ENCODE assay signal across 29 cellular contexts in genomic region chr20:24609757-24610156, GRCh38.
DNase-seq lines count a peak whose midpoint lies in the region; ATAC-seq and TF ChIP-seq lines count a peak whose summit lies in the region.
"Had no signal": no experiment of that assay in that cellular context is flagged by ENCODE, and none has a peak within 500 bp of the region (broad histone marks: within the 10 kb centered on the region; RNA-seq: fewer than 3 reads in every experiment).

No MANE protein-coding gene starts in this region.

- H3K27me3 ChIP-seq in GM23248 (replicated peaks; ENCODE audit: insufficient read depth), result no peaks in the 10 kb centered on the region
- no peaks in the 10 kb centered on the region for H3K27me3 ChIP-seq in SJCRH30
- no peaks in the 10 kb centered on the region for H3K27me3 ChIP-seq in adrenal gland
- H3K27me3 ChIP-seq: sigmoid colon, upper lobe of left lung had no signal

- H3K4me1 Mint-ChIP-seq in activated CD8-positive, alpha-beta T cell treated with anti-CD3 and anti-CD28 coated beads, Interleukin-2, amount 10 ng/mL, durations not matched to agents 7 days and 5 days (ENCODE audit: low read depth), result no peaks in the 10 kb centered on the region
- H3K4me1 Mint-ChIP-seq: activated CD4-positive, alpha-beta T cell treated with anti-CD3 and anti-CD28 coated beads, Interleukin-2, amount 10 ng/mL, durations not matched to agents 24 days and 14 days; activated naive CD8-positive, alpha-beta T cell treated with anti-CD3 and anti-CD28 coated beads for 36 hours; naive thymus-derived CD8-positive, alpha-beta T cell had no signal

- no peaks in the 10 kb centered on the region for H3K9me3 ChIP-seq in GM23248 (ENCODE audit: low read depth)
- no peaks in the 10 kb centered on the region for H3K9me3 ChIP-seq in SJCRH30 (replicated peaks)
- H3K9me3 ChIP-seq in adrenal gland (replicated peaks in 1 of 3), result no peaks in the 10 kb centered on the region
- H3K9me3 ChIP-seq: esophagus squamous epithelium, heart right ventricle, sigmoid colon, upper lobe of left lung had no signal

- no peaks in the 10 kb centered on the region for H3K9me3 Mint-ChIP-seq in activated CD8-positive, alpha-beta T cell treated with anti-CD3 and anti-CD28 coated beads, Interleukin-2, amount 10 ng/mL, durations not matched to agents 7 days and 5 days (ENCODE audit: insufficient read depth)
- H3K9me3 Mint-ChIP-seq: activated CD4-positive, alpha-beta T cell treated with anti-CD3 and anti-CD28 coated beads, Interleukin-2, amount 10 ng/mL, durations not matched to agents 24 days and 14 days; activated naive CD8-positive, alpha-beta T cell treated with anti-CD3 and anti-CD28 coated beads for 36 hours; activated T-cell treated with anti-CD3 and anti-CD28 coated beads, Interleukin-2, amount 50 U/mL, for 4 hours; CD4-positive, alpha-beta T cell; naive thymus-derived CD8-positive, alpha-beta T cell had no signal

- CTCF ChIA-PET in activated CD8-positive, alpha-beta T cell treated with anti-CD3 and anti-CD28 coated beads, Interleukin-2, amount 10 ng/mL, durations not matched to agents 7 days and 5 days (lab: Charles Lee), result interaction anchor here (0.8 kb wide), 1 partner anchor 672 kb away, joined by 3 read pairs; no protein-coding TSS in a partner anchor

- no peaks in the 10 kb centered on the region for H3K9me2 ChIP-seq in GM23248 (ENCODE audit: insufficient read depth)

- intact Hi-C loops in adrenal gland (cut with DNase I), result loop anchor here in 1 of 2 donors (10.0 kb wide), 1 partner anchor 55 kb away; no protein-coding TSS in a partner anchor

- no peaks in the 10 kb centered on the region for H4K20me1 ChIP-seq in GM23248 (ENCODE audit: insufficient read depth)

- no peaks in the 10 kb centered on the region for H3K36me3 Mint-ChIP-seq in activated CD8-positive, alpha-beta T cell treated with anti-CD3 and anti-CD28 coated beads, Interleukin-2, amount 10 ng/mL, durations not matched to agents 7 days and 5 days (ENCODE audit: low read depth)
- H3K36me3 Mint-ChIP-seq: activated naive CD8-positive, alpha-beta T cell treated with anti-CD3 and anti-CD28 coated beads for 36 hours; naive thymus-derived CD8-positive, alpha-beta T cell had no signal

- no peak for ATAC-seq in activated CD8-positive, alpha-beta T cell treated with anti-CD3 and anti-CD28 coated beads, Interleukin-2, amount 10 ng/mL, durations not matched to agents 7 days and 5 days
- ATAC-seq: activated T-cell treated with anti-CD3 and anti-CD28 coated beads, Interleukin-2, amount 50 U/mL, for 4 hours; heart right ventricle; left ventricle myocardium superior; naive thymus-derived CD8-positive, alpha-beta T cell had no signal

- 0 out of 2 replicates have a peak, but pooled peaks cover 10% of the 10 kb centered on the region for H3F3A ChIP-seq in GM23248 (ENCODE audit: insufficient read depth)

- DNase-seq in GM23248 (peak; percentile 8), SJCRH30 (no peak), epithelial cell of prostate (ENCODE audit: low read depth, low spot score) (no peak), NCI-H2081 (lab: John Stamatoyannopoulos, UW) (no peak), adrenal gland (no peak)
- no peak for DNase-seq in activated CD8-positive, alpha-beta T cell treated with anti-CD3 and anti-CD28 coated beads, Interleukin-2, amount 10 ng/mL, durations not matched to agents 7 days and 5 days
- DNase-seq: activated CD4-positive, alpha-beta T cell treated with anti-CD3 and anti-CD28 coated beads, Interleukin-2, amount 10 ng/mL, durations not matched to agents 24 days and 14 days; activated gamma-delta T cell; activated naive CD8-positive, alpha-beta T cell treated with anti-CD3 and anti-CD28 coated beads for 36 hours; activated T-cell treated with anti-CD3 and anti-CD28 coated beads, Interleukin-2, amount 50 U/mL, for 4 hours; caudate nucleus; CD4-positive, alpha-beta T cell; cortex of kidney; DMS79 treated with DMSO at 0.1 percent for 48 hours; esophagus squamous epithelium; foreskin melanocyte; heart right ventricle; left ventricle myocardium superior; naive thymus-derived CD8-positive, alpha-beta T cell; NCI-H1417; NCI-H2081 treated with DMSO at 0.1 percent for 48 hours; NCI-H226; NCI-H526 treated with DMSO at 0.1 percent for 48 hours; SHP77 treated with DMSO at 0.1 percent for 48 hours; sigmoid colon; stimulated activated CD4-positive, alpha-beta T cell treated with anti-CD3 and anti-CD28 coated beads, Interleukin-4, amount 100 ng/mL, for 1 hour; T-helper 9 cell; upper lobe of left lung had no signal

- 33 to 38% methylated on average over 2 of the region's 2 CpGs for WGBS in GM23248 (ENCODE audit: low coverage in 1 of 2, low lambda C conversion rate in 2 of 2, missing lambda C conversion rate in 2 of 2), 2 experiments
- WGBS in adrenal gland, 4 donors, result 26 to 64% (median 45%) methylated on average over 2 of the region's 2 CpGs

- TF ChIP-seq CTCF in adrenal gland (IDR thresholded peaks at IDR 0.05), result no peak

- H3K27me3 Mint-ChIP-seq in activated CD8-positive, alpha-beta T cell treated with anti-CD3 and anti-CD28 coated beads, Interleukin-2, amount 10 ng/mL, durations not matched to agents 7 days and 5 days (ENCODE audit: low read depth), result no peaks in the 10 kb centered on the region
- H3K27me3 Mint-ChIP-seq: activated CD4-positive, alpha-beta T cell treated with anti-CD3 and anti-CD28 coated beads, Interleukin-2, amount 10 ng/mL, durations not matched to agents 24 days and 14 days had no signal

- H3K4me1 ChIP-seq in GM23248 (ENCODE audit: insufficient read depth), result peaks cover 9% of the 10 kb centered on the region
- peaks cover 66% of the 10 kb centered on the region for H3K4me1 ChIP-seq in SJCRH30
- no peaks in the 10 kb centered on the region for H3K4me1 ChIP-seq in adrenal gland (replicated peaks in 1 of 2)
- H3K4me1 ChIP-seq: esophagus squamous epithelium, sigmoid colon, upper lobe of left lung had no signal

- no peaks in the 10 kb centered on the region for H3K79me2 ChIP-seq in GM23248 (ENCODE audit: insufficient read depth)

- in situ Hi-C loops in GM23248 (cut with MboI), result no loop called here

- no peaks in the 10 kb centered on the region for H3K36me3 ChIP-seq in GM23248 (ENCODE audit: low read depth)
- no peaks in the 10 kb centered on the region for H3K36me3 ChIP-seq in SJCRH30
- no peaks in the 10 kb centered on the region for H3K36me3 ChIP-seq in adrenal gland (replicated peaks in 1 of 2)
- H3K36me3 ChIP-seq: esophagus squamous epithelium, heart right ventricle, sigmoid colon, upper lobe of left lung had no signal

- H3K9ac ChIP-seq in GM23248, result no peak overlapping the region

- no peak overlapping the region for H3K4me3 Mint-ChIP-seq in activated CD8-positive, alpha-beta T cell treated with anti-CD3 and anti-CD28 coated beads, Interleukin-2, amount 10 ng/mL, durations not matched to agents 7 days and 5 days
- H3K4me3 Mint-ChIP-seq: activated CD4-positive, alpha-beta T cell treated with anti-CD3 and anti-CD28 coated beads, Interleukin-2, amount 10 ng/mL, durations not matched to agents 24 days and 14 days; activated naive CD8-positive, alpha-beta T cell treated with anti-CD3 and anti-CD28 coated beads for 36 hours; activated T-cell treated with anti-CD3 and anti-CD28 coated beads, Interleukin-2, amount 50 U/mL, for 4 hours; CD4-positive, alpha-beta T cell; naive thymus-derived CD8-positive, alpha-beta T cell had no signal

- TF ChIP-seq POLR2A in adrenal gland (IDR thresholded peaks at IDR 0.05), result no peak

- H3K4me2 ChIP-seq in GM23248 (ENCODE audit: unreplicated experiment), result no peak overlapping the region

- H3K27ac ChIP-seq in GM23248 (no peak overlapping the region), SJCRH30 (peak overlapping the region; percentile 68), epithelial cell of prostate (peak overlapping the region; percentile 37), temporal lobe (ENCODE audit: low read depth, low read length) (peak overlapping the region; percentile 11), adrenal gland (no peak overlapping the region)
- H3K27ac ChIP-seq: esophagus squamous epithelium, heart right ventricle, sigmoid colon, upper lobe of left lung had no signal

- POLR2A ChIA-PET in activated CD8-positive, alpha-beta T cell treated with anti-CD3 and anti-CD28 coated beads, Interleukin-2, amount 10 ng/mL, durations not matched to agents 7 days and 5 days (lab: Charles Lee), result no interaction called here

- H2AFZ ChIP-seq in GM23248, result 0 out of 2 replicates have a peak overlapping the region, but pooled peaks have one; percentile 48

- H3K27ac Mint-ChIP-seq in activated CD8-positive, alpha-beta T cell treated with anti-CD3 and anti-CD28 coated beads, Interleukin-2, amount 10 ng/mL, durations not matched to agents 7 days and 5 days, result no peak overlapping the region
- H3K27ac Mint-ChIP-seq: activated CD4-positive, alpha-beta T cell treated with anti-CD3 and anti-CD28 coated beads, Interleukin-2, amount 10 ng/mL, durations not matched to agents 24 days and 14 days; activated naive CD8-positive, alpha-beta T cell treated with anti-CD3 and anti-CD28 coated beads for 36 hours; CD4-positive, alpha-beta T cell; naive thymus-derived CD8-positive, alpha-beta T cell had no signal

- H3K4me3 ChIP-seq in GM23248 (no peak overlapping the region), SJCRH30 (no peak overlapping the region), adrenal gland (no peak overlapping the region)
- H3K4me3 ChIP-seq: esophagus squamous epithelium, heart right ventricle, sigmoid colon, upper lobe of left lung had no signal

Comparison
In these comparisons a context has a peak if more than half of its experiments do, and no peak if none do; other contexts are left out.
1. H3K27ac ChIP-seq: peak in SJCRH30 (single experiment), epithelial cell of prostate (single experiment) and temporal lobe (single experiment); none in GM23248 (single experiment) and adrenal gland (0 of 5).